Comparison of ENCODE assay signal across 7 cellular contexts in the genomic region with DNA sequence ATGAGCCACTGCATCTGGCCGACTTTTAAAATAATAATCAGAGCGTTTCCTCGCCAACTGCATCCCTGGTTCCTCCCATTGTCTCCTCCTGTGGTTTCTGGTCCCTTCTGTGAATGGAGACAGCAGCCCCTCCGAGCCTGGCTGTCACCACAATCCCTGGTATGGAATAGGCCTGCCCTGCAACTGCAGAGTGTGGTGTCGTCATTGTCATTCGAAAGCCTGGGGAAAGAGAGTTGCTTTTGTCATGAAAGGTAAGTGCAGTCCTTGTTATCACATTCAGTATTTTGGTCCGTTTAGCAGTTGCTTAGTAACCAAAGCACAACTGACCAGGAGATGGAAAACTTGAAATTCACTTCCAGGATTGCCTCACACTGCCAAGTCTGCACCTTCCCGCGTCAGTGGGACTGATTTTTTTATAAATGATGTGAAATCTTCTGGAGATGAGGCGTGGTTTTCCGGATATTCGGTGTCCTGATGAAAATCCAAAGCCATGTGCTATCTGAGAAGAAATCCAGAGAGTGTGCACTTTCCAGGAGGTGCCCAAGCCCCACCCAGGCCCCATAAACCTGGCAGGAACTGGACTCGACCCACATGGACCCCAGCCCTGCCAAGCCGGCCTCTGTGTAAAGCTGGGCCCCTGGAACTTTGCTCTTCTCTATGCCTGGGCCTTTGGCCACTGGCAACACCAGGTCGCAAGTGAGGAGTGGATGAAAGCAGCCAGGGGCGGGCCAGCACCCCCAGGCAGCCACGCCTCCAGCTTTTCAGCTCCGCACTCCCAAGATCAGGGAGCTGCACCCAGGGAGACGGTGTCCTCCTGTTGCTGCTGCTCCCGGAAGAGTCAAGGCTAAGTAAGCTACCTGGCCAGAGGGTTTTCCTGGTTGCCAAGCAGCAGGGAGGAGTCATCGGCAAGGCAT.
DNase-seq lines count a peak whose midpoint lies in the region; ATAC-seq and TF ChIP-seq lines count a peak whose summit lies in the region.

No MANE protein-coding gene starts in this region.

- no peak for ATAC-seq in GM19397 (IDR thresholded peaks at IDR 0.05; ENCODE audit: unreplicated experiment)

- H3K36me3 ChIP-seq in HUES48 (ENCODE audit: control insufficient read depth, insufficient read depth, low read length) = no peaks in the 10 kb centered on the region
- H3K36me3 ChIP-seq in brain microvascular endothelial cell (replicated peaks) = no peaks in the 10 kb centered on the region
- H3K36me3 ChIP-seq in iPS-20b (ENCODE audit: insufficient read depth, low read depth, low read length) = no peaks in the 10 kb centered on the region

- in situ Hi-C loops in brain microvascular endothelial cell (cut with HindIII; ENCODE audit: low pct_ligation_motif_present, low sequenced_read_pairs) = no loop called here

- H3K27me3 ChIP-seq in HUES48 (ENCODE audit: control insufficient read depth, insufficient read depth, low read length) (no peaks in the 10 kb centered on the region), brain microvascular endothelial cell (replicated peaks) (no peaks in the 10 kb centered on the region), iPS-20b (ENCODE audit: insufficient read depth, low read length) (no peaks in the 10 kb centered on the region)

- H3K9ac ChIP-seq in HUES48 (ENCODE audit: low read depth, low read length) (peak overlapping the region; percentile 63), iPS-20b (ENCODE audit: low read depth, low read length) (peak overlapping the region; percentile 64; the same call in 1 of the 2 replicates)

- H3K9me3 ChIP-seq in HUES48 (ENCODE audit: control insufficient read depth, insufficient read depth, low read length) = no peaks in the 10 kb centered on the region
- no peaks in the 10 kb centered on the region for H3K9me3 ChIP-seq in iPS-20b (ENCODE audit: insufficient read depth, low read depth, low read length)

- DNase-seq in brain microvascular endothelial cell (peak; percentile 31), stromal cell of bone marrow (ENCODE audit: low read depth) (peak; percentile 5), inferior parietal cortex (ENCODE audit: extremely low spot score) (no peak)
- no peak for DNase-seq in stimulated activated CD4-positive, alpha-beta T cell treated with anti-CD3 and anti-CD28 coated beads, Interleukin-4, amount 100 ng/mL, for 4 hours

- H3K4me3 ChIP-seq in HUES48 (ENCODE audit: low read depth, low read length) (no peak overlapping the region), brain microvascular endothelial cell (ENCODE audit: low read depth, low read length) (no peak overlapping the region), iPS-20b (ENCODE audit: low read length) (peak overlapping the region; percentile 7; the same call in 1 of the 2 replicates)

- H3K27ac ChIP-seq in HUES48 (ENCODE audit: low read depth, low read length) = peak overlapping the region; percentile 98
- no peak overlapping the region for H3K27ac ChIP-seq in brain microvascular endothelial cell
- H3K27ac ChIP-seq in iPS-20b (ENCODE audit: low read length) = peak overlapping the region; percentile 62

- H3K4me1 ChIP-seq in HUES48 (ENCODE audit: control insufficient read depth, insufficient read depth, low read length) = peaks cover 19% of the 10 kb centered on the region
- H3K4me1 ChIP-seq in iPS-20b (ENCODE audit: insufficient read depth, low read length) = peaks cover 15% of the 10 kb centered on the region; the same call in 1 of the 2 replicates

- no peak for TF ChIP-seq CTCF in brain microvascular endothelial cell (IDR thresholded peaks at IDR 0.05; ENCODE audit: low read depth, low read length, missing control alignments)

Comparison
In these comparisons a context has a peak if more than half of its experiments do, and no peak if none do; other contexts are left out.
1. DNase-seq: peak in brain microvascular endothelial cell (single experiment) and stromal cell of bone marrow (single experiment); none in stimulated activated CD4-positive, alpha-beta T cell treated with anti-CD3 and anti-CD28 coated beads, Interleukin-4, amount 100 ng/mL, for 4 hours (0 of 2) and inferior parietal cortex (single experiment).